In the genomic region with DNA sequence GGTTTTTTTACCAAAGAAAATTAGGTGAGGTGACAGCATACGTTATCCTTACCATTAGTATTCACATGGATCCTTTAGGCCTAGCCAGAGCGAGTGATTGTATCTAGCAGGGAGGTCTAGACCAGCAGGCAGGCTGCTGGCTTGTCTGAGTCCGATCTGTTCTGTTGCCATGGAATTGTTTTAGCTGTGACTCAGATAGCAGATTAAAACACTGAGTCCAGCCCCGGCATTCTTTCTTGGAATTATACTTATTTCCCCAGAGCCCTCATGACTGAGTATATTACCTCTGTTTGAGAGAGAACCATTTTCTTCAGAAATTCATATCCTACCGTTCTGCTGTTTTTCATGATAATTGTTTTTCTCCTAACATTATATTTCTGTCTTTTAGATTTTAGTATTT, we compare ENCODE assay signal across 1 cellular context.
A peak's percentile ranks its signal among the peaks of the same experiment; 100 is the strongest.
TF ChIP-seq lines count a peak whose summit lies in the region.

No MANE protein-coding gene starts in this region.

TF ChIP-seq in K562, 482 proteins besides CTCF, POLR2A, EP300 and RAD21 (continued from another document and continues in another):
- TF ChIP-seq HMBOX1 (IDR thresholded peaks at IDR 0.05) = no peak
- TF ChIP-seq CBFA2T3 (IDR thresholded peaks at IDR 0.05) = no peak
- TF ChIP-seq FOXJ2 (tag; IDR thresholded peaks at IDR 0.05) = peak; percentile 84
- TF ChIP-seq SAFB (IDR thresholded peaks at IDR 0.05; ENCODE audit: borderline replicate concordance, low read depth, low read length) = no peak
- TF ChIP-seq RCOR1 (IDR thresholded peaks at IDR 0.05; ENCODE audit: borderline replicate concordance in 1 of 2, low read depth in 2 of 2, low read length in 2 of 2) = no peak
- TF ChIP-seq BCL6 (CRISPR knock-in tag; IDR thresholded peaks at IDR 0.05) = no peak
- no peak for TF ChIP-seq HDAC2 (IDR thresholded peaks at IDR 0.05)
- TF ChIP-seq TBP (optimal IDR thresholded peaks at IDR 0.05; ENCODE audit: low read depth, low read length) = no peak
- no peak for TF ChIP-seq GATA2 (CRISPR knock-in tag; IDR thresholded peaks at IDR 0.05)
- TF ChIP-seq ZNF3 (CRISPR knock-in tag; IDR thresholded peaks at IDR 0.05) = no peak
- TF ChIP-seq, protein P1, sequence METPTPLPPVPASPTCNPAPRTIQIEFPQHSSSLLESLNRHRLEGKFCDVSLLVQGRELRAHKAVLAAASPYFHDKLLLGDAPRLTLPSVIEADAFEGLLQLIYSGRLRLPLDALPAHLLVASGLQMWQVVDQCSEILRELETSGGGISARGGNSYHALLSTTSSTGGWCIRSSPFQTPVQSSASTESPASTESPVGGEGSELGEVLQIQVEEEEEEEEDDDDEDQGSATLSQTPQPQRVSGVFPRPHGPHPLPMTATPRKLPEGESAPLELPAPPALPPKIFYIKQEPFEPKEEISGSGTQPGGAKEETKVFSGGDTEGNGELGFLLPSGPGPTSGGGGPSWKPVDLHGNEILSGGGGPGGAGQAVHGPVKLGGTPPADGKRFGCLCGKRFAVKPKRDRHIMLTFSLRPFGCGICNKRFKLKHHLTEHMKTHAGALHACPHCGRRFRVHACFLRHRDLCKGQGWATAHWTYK (CRISPR knock-in tag; IDR thresholded peaks at IDR 0.05) = no peak
- TF ChIP-seq SRSF1 (IDR thresholded peaks at IDR 0.05; ENCODE audit: low read depth, low read length) = no peak
- peak; percentile 56 for TF ChIP-seq DPF2 (IDR thresholded peaks at IDR 0.05)
- TF ChIP-seq NFIC (IDR thresholded peaks at IDR 0.05) = no peak
- 0 out of 2 replicates have a peak, but pooled peaks have one; percentile 11 for TF ChIP-seq NCOR1 (IDR thresholded peaks at IDR 0.05)
- peak in 1 of 2 experiments; percentile 25; a peak in 1 of 4 replicates for TF ChIP-seq FOXK2 (conservative IDR thresholded peaks at IDR 0.05 in 1 of 2, IDR thresholded peaks at IDR 0.05 in 1 of 2; ENCODE audit: low read depth in 2 of 2)
- TF ChIP-seq, protein P2, sequence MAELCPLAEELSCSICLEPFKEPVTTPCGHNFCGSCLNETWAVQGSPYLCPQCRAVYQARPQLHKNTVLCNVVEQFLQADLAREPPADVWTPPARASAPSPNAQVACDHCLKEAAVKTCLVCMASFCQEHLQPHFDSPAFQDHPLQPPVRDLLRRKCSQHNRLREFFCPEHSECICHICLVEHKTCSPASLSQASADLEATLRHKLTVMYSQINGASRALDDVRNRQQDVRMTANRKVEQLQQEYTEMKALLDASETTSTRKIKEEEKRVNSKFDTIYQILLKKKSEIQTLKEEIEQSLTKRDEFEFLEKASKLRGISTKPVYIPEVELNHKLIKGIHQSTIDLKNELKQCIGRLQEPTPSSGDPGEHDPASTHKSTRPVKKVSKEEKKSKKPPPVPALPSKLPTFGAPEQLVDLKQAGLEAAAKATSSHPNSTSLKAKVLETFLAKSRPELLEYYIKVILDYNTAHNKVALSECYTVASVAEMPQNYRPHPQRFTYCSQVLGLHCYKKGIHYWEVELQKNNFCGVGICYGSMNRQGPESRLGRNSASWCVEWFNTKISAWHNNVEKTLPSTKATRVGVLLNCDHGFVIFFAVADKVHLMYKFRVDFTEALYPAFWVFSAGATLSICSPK (IDR thresholded peaks at IDR 0.05; ENCODE audit: borderline replicate concordance) = no peak
- TF ChIP-seq, protein P3, sequence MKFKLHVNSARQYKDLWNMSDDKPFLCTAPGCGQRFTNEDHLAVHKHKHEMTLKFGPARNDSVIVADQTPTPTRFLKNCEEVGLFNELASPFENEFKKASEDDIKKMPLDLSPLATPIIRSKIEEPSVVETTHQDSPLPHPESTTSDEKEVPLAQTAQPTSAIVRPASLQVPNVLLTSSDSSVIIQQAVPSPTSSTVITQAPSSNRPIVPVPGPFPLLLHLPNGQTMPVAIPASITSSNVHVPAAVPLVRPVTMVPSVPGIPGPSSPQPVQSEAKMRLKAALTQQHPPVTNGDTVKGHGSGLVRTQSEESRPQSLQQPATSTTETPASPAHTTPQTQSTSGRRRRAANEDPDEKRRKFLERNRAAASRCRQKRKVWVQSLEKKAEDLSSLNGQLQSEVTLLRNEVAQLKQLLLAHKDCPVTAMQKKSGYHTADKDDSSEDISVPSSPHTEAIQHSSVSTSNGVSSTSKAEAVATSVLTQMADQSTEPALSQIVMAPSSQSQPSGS (CRISPR knock-in tag; IDR thresholded peaks at IDR 0.05) = no peak
- TF ChIP-seq, protein P4, sequence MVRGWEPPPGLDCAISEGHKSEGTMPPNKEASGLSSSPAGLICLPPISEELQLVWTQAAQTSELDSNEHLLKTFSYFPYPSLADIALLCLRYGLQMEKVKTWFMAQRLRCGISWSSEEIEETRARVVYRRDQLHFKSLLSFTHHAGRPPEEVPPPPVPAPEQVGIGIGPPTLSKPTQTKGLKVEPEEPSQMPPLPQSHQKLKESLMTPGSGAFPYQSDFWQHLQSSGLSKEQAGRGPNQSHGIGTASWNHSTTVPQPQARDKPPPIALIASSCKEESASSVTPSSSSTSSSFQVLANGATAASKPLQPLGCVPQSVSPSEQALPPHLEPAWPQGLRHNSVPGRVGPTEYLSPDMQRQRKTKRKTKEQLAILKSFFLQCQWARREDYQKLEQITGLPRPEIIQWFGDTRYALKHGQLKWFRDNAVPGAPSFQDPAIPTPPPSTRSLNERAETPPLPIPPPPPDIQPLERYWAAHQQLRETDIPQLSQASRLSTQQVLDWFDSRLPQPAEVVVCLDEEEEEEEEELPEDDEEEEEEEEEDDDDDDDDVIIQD (CRISPR knock-in tag; IDR thresholded peaks at IDR 0.05) = no peak
- TF ChIP-seq, protein P5, sequence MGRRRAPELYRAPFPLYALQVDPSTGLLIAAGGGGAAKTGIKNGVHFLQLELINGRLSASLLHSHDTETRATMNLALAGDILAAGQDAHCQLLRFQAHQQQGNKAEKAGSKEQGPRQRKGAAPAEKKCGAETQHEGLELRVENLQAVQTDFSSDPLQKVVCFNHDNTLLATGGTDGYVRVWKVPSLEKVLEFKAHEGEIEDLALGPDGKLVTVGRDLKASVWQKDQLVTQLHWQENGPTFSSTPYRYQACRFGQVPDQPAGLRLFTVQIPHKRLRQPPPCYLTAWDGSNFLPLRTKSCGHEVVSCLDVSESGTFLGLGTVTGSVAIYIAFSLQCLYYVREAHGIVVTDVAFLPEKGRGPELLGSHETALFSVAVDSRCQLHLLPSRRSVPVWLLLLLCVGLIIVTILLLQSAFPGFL (CRISPR knock-in tag; IDR thresholded peaks at IDR 0.05) = no peak
- TF ChIP-seq ELF2 (CRISPR knock-in tag; IDR thresholded peaks at IDR 0.05) = no peak
- no peak for TF ChIP-seq EZH2 (IDR thresholded peaks at IDR 0.05; ENCODE audit: borderline replicate concordance, low read depth, low read length)
- no peak for TF ChIP-seq CUX1 (CRISPR knock-in tag; IDR thresholded peaks at IDR 0.05)
- TF ChIP-seq E2F8 (IDR thresholded peaks at IDR 0.05; ENCODE audit: low read depth, partially characterized antibody) = no peak
- peak; percentile 14; the same call in 1 of the 2 replicates for TF ChIP-seq ATF7 (IDR thresholded peaks at IDR 0.05)
- no peak for TF ChIP-seq HOXB6 (CRISPR knock-in tag; IDR thresholded peaks at IDR 0.05; ENCODE audit: borderline replicate concordance)
- TF ChIP-seq HNRNPL (IDR thresholded peaks at IDR 0.05; ENCODE audit: low read depth, low read length) = no peak
- no peak for TF ChIP-seq CEBPB (tag; IDR thresholded peaks at IDR 0.05)
- TF ChIP-seq, protein P6, sequence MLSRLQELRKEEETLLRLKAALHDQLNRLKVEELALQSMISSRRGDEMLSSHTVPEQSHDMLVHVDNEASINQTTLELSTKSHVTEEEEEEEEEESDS (CRISPR knock-in tag; IDR thresholded peaks at IDR 0.05) = no peak
- no peak for TF ChIP-seq HMG20B (CRISPR knock-in tag; IDR thresholded peaks at IDR 0.05)
- no peak for TF ChIP-seq ZBED1 (IDR thresholded peaks at IDR 0.05)
- no peak for TF ChIP-seq RNF2 (IDR thresholded peaks at IDR 0.05)
- TF ChIP-seq CBX3 (IDR thresholded peaks at IDR 0.05; ENCODE audit: borderline replicate concordance in 1 of 2, low read length in 2 of 2) = no peak
- TF ChIP-seq DACH1 (IDR thresholded peaks at IDR 0.05; ENCODE audit: partially characterized antibody) = no peak
- peak; percentile 74; the same call in 1 of the 2 replicates for TF ChIP-seq JUND (IDR thresholded peaks at IDR 0.05; ENCODE audit: borderline replicate concordance, low read depth, low read length)
- TF ChIP-seq JUND (tag; IDR thresholded peaks at IDR 0.05; ENCODE audit: borderline replicate concordance, low read depth, low read length) = peak; percentile 50; the same call in 1 of the 3 replicates
- 0 out of 2 replicates have a peak, but pooled peaks have one; percentile 28 for TF ChIP-seq TOE1 (IDR thresholded peaks at IDR 0.05; ENCODE audit: borderline replicate concordance)
- TF ChIP-seq TOE1 (CRISPR knock-in tag; IDR thresholded peaks at IDR 0.05; ENCODE audit: borderline replicate concordance, low read depth) = no peak
- TF ChIP-seq KDM2B (CRISPR knock-in tag; IDR thresholded peaks at IDR 0.05) = no peak
- TF ChIP-seq SMC3 (conservative IDR thresholded peaks at IDR 0.05; ENCODE audit: insufficient read depth, low read depth, low read length) = no peak
- TF ChIP-seq ZZZ3 (IDR thresholded peaks at IDR 0.05) = no peak
- peak; percentile 65 for TF ChIP-seq SMAD4 (CRISPR knock-in tag; conservative IDR thresholded peaks at IDR 0.05)
- TF ChIP-seq CBFB (CRISPR knock-in tag; IDR thresholded peaks at IDR 0.05) = no peak
- TF ChIP-seq XRCC3 (IDR thresholded peaks at IDR 0.05) = no peak
- no peak for TF ChIP-seq GTF2B (IDR thresholded peaks at IDR 0.05; ENCODE audit: extremely low read depth, insufficient read length)
- TF ChIP-seq ZNF507 (tag; conservative IDR thresholded peaks at IDR 0.05) = no peak
- TF ChIP-seq ZBTB1 (CRISPR knock-in tag; IDR thresholded peaks at IDR 0.05; ENCODE audit: borderline replicate concordance, low read depth) = no peak
- no peak for TF ChIP-seq ZNF311 (CRISPR knock-in tag; IDR thresholded peaks at IDR 0.05)
